Comparison of ENCODE assay signal across 21 cellular contexts in the genomic region with DNA sequence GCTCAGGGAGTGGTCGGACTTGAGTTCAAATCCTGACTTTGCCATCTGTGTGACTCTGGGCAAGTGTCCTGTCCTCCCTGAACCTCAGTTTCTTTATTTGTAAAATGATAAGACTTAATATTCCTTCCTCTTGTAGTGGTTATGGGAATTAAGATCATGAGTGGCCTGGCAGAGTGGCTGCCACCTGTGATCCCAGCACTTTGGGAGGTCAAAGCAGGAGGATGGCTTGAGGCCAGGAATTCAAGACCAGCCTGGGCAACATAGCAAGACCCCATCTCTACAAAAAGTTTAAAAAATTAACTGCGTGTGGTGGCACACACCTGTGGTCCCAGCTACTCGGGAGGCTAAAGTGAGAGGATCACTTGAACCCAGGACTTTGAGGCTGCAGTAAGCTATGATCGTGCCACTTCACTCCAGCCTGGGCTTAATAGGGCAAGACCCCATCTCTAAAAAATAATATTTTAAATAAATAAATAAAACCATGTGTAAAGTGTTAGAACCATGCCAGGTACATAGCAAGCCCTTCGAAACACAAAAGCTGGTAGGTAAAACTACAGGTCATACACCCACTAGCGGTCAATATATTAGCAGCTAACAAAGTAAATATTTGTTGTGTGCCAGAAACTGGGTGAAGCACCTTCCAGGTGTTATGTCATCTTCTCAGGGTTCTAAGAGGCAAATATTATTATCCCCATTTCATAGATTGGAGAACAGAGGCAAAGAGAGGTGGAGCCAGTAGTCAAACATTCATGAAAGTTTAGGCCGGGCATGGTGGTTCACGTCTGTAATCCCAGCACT. TPM values are rescaled to one million over a fixed set of nuclear protein-coding genes. Genes with fewer than 3 reads are reported as not detected.
"Had no signal": no experiment of that assay in that cellular context is flagged by ENCODE, and none has a peak within 500 bp of the region (broad histone marks: within the 10 kb centered on the region; RNA-seq: fewer than 3 reads in every experiment).

No MANE protein-coding gene starts in this region.

- H3K4me3 Mint-ChIP-seq: stimulated activated effector memory CD8-positive, alpha-beta T cell treated with anti-CD3 and anti-CD28 coated beads, Interleukin-12 subunit alpha, Interleukin-12 subunit beta, amount 100 ng/mL, for 72 hours; stimulated activated naive CD8-positive, alpha-beta T cell treated with anti-CD3 and anti-CD28 coated beads, Interleukin-15, amount 100 ng/mL, for 72 hours had no signal

- H3K9me3 Mint-ChIP-seq: naive B cell; neural crest cell; stimulated activated naive CD8-positive, alpha-beta T cell treated with anti-CD3 and anti-CD28 coated beads, Interleukin-15, amount 100 ng/mL, for 72 hours had no signal

- H3K27me3 Mint-ChIP-seq: naive B cell; stimulated activated naive CD8-positive, alpha-beta T cell treated with anti-CD3 and anti-CD28 coated beads, Interleukin-15, amount 100 ng/mL, for 72 hours had no signal

- ATAC-seq: left colon; stimulated activated effector memory CD8-positive, alpha-beta T cell treated with anti-CD3 and anti-CD28 coated beads, Interleukin-12 subunit alpha, Interleukin-12 subunit beta, amount 100 ng/mL, for 72 hours; stimulated activated naive CD8-positive, alpha-beta T cell treated with anti-CD3 and anti-CD28 coated beads, Interleukin-15, amount 100 ng/mL, for 72 hours had no signal

- H3K4me3 ChIP-seq: coronary artery, dorsolateral prefrontal cortex, right atrium auricular region, testis, tibial nerve, upper lobe of right lung, vagina had no signal

- H3K27ac Mint-ChIP-seq: stimulated activated effector memory CD8-positive, alpha-beta T cell treated with anti-CD3 and anti-CD28 coated beads, Interleukin-12 subunit alpha, Interleukin-12 subunit beta, amount 100 ng/mL, for 72 hours had no signal

- H3K27ac ChIP-seq: coronary artery, dorsolateral prefrontal cortex, right atrium auricular region, testis, upper lobe of right lung, vagina had no signal

- H3K27me3 ChIP-seq: dorsolateral prefrontal cortex, right atrium auricular region, testis, tibial nerve, upper lobe of right lung, vagina had no signal

- H3K36me3 Mint-ChIP-seq: naive B cell; stimulated activated effector memory CD8-positive, alpha-beta T cell treated with anti-CD3 and anti-CD28 coated beads, Interleukin-12 subunit alpha, Interleukin-12 subunit beta, amount 100 ng/mL, for 72 hours had no signal

- DNase-seq: dorsolateral prefrontal cortex; effector CD8-positive, alpha-beta T cell; foreskin melanocyte; head of caudate nucleus; hippocampal formation; left colon; mesendoderm; naive B cell; posterior cingulate gyrus; stimulated activated CD4-positive, alpha-beta T cell treated with anti-CD3 and anti-CD28 coated beads, Interleukin-4, amount 100 ng/mL, for 1 hour; stimulated activated CD8-positive, alpha-beta memory T cell treated with anti-CD3 and anti-CD28 coated beads, Interleukin-4, amount 100 ng/mL, for 48 hours; stimulated activated naive CD8-positive, alpha-beta T cell treated with anti-CD3 and anti-CD28 coated beads, Interleukin-15, amount 100 ng/mL, for 72 hours; upper lobe of right lung had no signal

- H3K9me3 ChIP-seq: right atrium auricular region, testis, tibial nerve, upper lobe of right lung, vagina had no signal

- H3K36me3 ChIP-seq: right atrium auricular region, tibial nerve, upper lobe of right lung, vagina had no signal

RNA-seq across cellular contexts. Expression of gene MAP1LC3B2, which starts 17.4 kb away (rescaled TPM):
- total RNA-seq: liver, upper lobe of right lung, vagina had no signal
